ENCODE assay signal across 1 cellular context in genomic region chr6:12008366-12009179, GRCh38.
TF ChIP-seq lines count a peak whose summit lies in the region.

No MANE protein-coding gene starts in this region.

TF ChIP-seq in K562, 482 proteins besides CTCF, POLR2A, EP300 and RAD21 (continued from another document and continues in another):
- no peak for TF ChIP-seq ZNF277 (CRISPR knock-in tag; IDR thresholded peaks at IDR 0.05; ENCODE audit: borderline replicate concordance)
- TF ChIP-seq, protein P1, sequence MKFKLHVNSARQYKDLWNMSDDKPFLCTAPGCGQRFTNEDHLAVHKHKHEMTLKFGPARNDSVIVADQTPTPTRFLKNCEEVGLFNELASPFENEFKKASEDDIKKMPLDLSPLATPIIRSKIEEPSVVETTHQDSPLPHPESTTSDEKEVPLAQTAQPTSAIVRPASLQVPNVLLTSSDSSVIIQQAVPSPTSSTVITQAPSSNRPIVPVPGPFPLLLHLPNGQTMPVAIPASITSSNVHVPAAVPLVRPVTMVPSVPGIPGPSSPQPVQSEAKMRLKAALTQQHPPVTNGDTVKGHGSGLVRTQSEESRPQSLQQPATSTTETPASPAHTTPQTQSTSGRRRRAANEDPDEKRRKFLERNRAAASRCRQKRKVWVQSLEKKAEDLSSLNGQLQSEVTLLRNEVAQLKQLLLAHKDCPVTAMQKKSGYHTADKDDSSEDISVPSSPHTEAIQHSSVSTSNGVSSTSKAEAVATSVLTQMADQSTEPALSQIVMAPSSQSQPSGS (CRISPR knock-in tag; IDR thresholded peaks at IDR 0.05), result no peak
- no peak for TF ChIP-seq HIVEP1 (CRISPR knock-in tag; IDR thresholded peaks at IDR 0.05)
- TF ChIP-seq, protein P2, sequence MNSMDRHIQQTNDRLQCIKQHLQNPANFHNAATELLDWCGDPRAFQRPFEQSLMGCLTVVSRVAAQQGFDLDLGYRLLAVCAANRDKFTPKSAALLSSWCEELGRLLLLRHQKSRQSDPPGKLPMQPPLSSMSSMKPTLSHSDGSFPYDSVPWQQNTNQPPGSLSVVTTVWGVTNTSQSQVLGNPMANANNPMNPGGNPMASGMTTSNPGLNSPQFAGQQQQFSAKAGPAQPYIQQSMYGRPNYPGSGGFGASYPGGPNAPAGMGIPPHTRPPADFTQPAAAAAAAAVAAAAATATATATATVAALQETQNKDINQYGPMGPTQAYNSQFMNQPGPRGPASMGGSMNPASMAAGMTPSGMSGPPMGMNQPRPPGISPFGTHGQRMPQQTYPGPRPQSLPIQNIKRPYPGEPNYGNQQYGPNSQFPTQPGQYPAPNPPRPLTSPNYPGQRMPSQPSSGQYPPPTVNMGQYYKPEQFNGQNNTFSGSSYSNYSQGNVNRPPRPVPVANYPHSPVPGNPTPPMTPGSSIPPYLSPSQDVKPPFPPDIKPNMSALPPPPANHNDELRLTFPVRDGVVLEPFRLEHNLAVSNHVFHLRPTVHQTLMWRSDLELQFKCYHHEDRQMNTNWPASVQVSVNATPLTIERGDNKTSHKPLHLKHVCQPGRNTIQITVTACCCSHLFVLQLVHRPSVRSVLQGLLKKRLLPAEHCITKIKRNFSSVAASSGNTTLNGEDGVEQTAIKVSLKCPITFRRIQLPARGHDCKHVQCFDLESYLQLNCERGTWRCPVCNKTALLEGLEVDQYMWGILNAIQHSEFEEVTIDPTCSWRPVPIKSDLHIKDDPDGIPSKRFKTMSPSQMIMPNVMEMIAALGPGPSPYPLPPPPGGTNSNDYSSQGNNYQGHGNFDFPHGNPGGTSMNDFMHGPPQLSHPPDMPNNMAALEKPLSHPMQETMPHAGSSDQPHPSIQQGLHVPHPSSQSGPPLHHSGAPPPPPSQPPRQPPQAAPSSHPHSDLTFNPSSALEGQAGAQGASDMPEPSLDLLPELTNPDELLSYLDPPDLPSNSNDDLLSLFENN (IDR thresholded peaks at IDR 0.05; ENCODE audit: low read depth in 2 of 2, low read length in 2 of 2), result 0 out of 4 replicates have a peak, but pooled peaks of 1 of the 2 experiments have one; percentile 24
- no peak for TF ChIP-seq SREBF2 (CRISPR knock-in tag; IDR thresholded peaks at IDR 0.05)
- no peak for TF ChIP-seq CSDE1 (IDR thresholded peaks at IDR 0.05)
- no peak for TF ChIP-seq ARID4B (CRISPR knock-in tag; IDR thresholded peaks at IDR 0.05)
- TF ChIP-seq SMARCE1 (IDR thresholded peaks at IDR 0.05), result peak; percentile 76
- peak; percentile 90 to 94 for TF ChIP-seq MAZ (CRISPR knock-in tag; conservative IDR thresholded peaks at IDR 0.05 in 1 of 2, IDR thresholded peaks at IDR 0.05 in 1 of 2)
- TF ChIP-seq KDM1A (IDR thresholded peaks at IDR 0.05), result peak in 1 of 2 experiments; percentile 39; a peak in 1 of 4 replicates
- peak; percentile 29 to 63; a peak in 3 of 4 replicates for TF ChIP-seq MLLT1 (IDR thresholded peaks at IDR 0.05)
- no peak for TF ChIP-seq MTF1 (CRISPR knock-in tag; IDR thresholded peaks at IDR 0.05; ENCODE audit: borderline replicate concordance)
- TF ChIP-seq IFI16 (CRISPR knock-in tag; IDR thresholded peaks at IDR 0.05), result no peak
- TF ChIP-seq ZNF696 (CRISPR knock-in tag; conservative IDR thresholded peaks at IDR 0.05), result no peak
- TF ChIP-seq NFE2 (IDR thresholded peaks at IDR 0.05; ENCODE audit: low read depth), result no peak
- TF ChIP-seq HNRNPUL1 (IDR thresholded peaks at IDR 0.05; ENCODE audit: low read length), result no peak; the same call in 1 of the 2 replicates
- peak; percentile 62; the same call in 1 of the 2 replicates for TF ChIP-seq CC2D1A (IDR thresholded peaks at IDR 0.05)
- no peak for TF ChIP-seq SMAD2 (IDR thresholded peaks at IDR 0.05; ENCODE audit: low read depth, low read length)
- no peak for TF ChIP-seq MEIS2 (IDR thresholded peaks at IDR 0.05; ENCODE audit: partially characterized antibody)
- TF ChIP-seq, protein P3, sequence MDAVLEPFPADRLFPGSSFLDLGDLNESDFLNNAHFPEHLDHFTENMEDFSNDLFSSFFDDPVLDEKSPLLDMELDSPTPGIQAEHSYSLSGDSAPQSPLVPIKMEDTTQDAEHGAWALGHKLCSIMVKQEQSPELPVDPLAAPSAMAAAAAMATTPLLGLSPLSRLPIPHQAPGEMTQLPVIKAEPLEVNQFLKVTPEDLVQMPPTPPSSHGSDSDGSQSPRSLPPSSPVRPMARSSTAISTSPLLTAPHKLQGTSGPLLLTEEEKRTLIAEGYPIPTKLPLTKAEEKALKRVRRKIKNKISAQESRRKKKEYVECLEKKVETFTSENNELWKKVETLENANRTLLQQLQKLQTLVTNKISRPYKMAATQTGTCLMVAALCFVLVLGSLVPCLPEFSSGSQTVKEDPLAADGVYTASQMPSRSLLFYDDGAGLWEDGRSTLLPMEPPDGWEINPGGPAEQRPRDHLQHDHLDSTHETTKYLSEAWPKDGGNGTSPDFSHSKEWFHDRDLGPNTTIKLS (IDR thresholded peaks at IDR 0.05; ENCODE audit: borderline replicate concordance, low read depth), result no peak; the same call in 1 of the 2 replicates
- peak; percentile 52; the same call in 1 of the 2 replicates for TF ChIP-seq FOSL1 (tag; conservative IDR thresholded peaks at IDR 0.05)
- TF ChIP-seq ESRRA (IDR thresholded peaks at IDR 0.05; ENCODE audit: borderline replicate concordance, low read depth), result peak; percentile 15
- TF ChIP-seq ZNF253 (CRISPR knock-in tag; conservative IDR thresholded peaks at IDR 0.05), result no peak
- no peak for TF ChIP-seq ZNF778 (CRISPR knock-in tag; IDR thresholded peaks at IDR 0.05)
- TF ChIP-seq TSHZ1 (CRISPR knock-in tag; IDR thresholded peaks at IDR 0.05), result no peak
- TF ChIP-seq PYGO2 (tag; IDR thresholded peaks at IDR 0.05), result no peak
- no peak for TF ChIP-seq C11orf30 (IDR thresholded peaks at IDR 0.05; ENCODE audit: low read depth)
- peak; percentile 81; the same call in 1 of the 2 replicates for TF ChIP-seq GATAD2A (IDR thresholded peaks at IDR 0.05)
- TF ChIP-seq YY1 (IDR thresholded peaks at IDR 0.05; ENCODE audit: borderline replicate concordance in 1 of 3, control insufficient read depth in 1 of 3, extremely low read depth in 1 of 3, insufficient read depth in 3 of 3, insufficient read length in 1 of 3, insufficient replicate concordance in 2 of 3, low read depth in 1 of 3, low read length in 2 of 3), result peak in 2 of 3 experiments; percentile 50 to 79
- TF ChIP-seq KLF16 (IDR thresholded peaks at IDR 0.05), result no peak
- TF ChIP-seq ZNF324 (CRISPR knock-in tag; IDR thresholded peaks at IDR 0.05), result 0 out of 2 replicates have a peak, but pooled peaks have one; percentile 13
- no peak for TF ChIP-seq HSF4 (CRISPR knock-in tag; IDR thresholded peaks at IDR 0.05; ENCODE audit: borderline replicate concordance)
- TF ChIP-seq POLR2H (tag; IDR thresholded peaks at IDR 0.05; ENCODE audit: low read depth), result peak; percentile 93
- peak; percentile 54 for TF ChIP-seq NCOA1 (IDR thresholded peaks at IDR 0.05; ENCODE audit: low read depth)
- no peak for TF ChIP-seq ZNF668 (CRISPR knock-in tag; IDR thresholded peaks at IDR 0.05)
- TF ChIP-seq, protein P4, sequence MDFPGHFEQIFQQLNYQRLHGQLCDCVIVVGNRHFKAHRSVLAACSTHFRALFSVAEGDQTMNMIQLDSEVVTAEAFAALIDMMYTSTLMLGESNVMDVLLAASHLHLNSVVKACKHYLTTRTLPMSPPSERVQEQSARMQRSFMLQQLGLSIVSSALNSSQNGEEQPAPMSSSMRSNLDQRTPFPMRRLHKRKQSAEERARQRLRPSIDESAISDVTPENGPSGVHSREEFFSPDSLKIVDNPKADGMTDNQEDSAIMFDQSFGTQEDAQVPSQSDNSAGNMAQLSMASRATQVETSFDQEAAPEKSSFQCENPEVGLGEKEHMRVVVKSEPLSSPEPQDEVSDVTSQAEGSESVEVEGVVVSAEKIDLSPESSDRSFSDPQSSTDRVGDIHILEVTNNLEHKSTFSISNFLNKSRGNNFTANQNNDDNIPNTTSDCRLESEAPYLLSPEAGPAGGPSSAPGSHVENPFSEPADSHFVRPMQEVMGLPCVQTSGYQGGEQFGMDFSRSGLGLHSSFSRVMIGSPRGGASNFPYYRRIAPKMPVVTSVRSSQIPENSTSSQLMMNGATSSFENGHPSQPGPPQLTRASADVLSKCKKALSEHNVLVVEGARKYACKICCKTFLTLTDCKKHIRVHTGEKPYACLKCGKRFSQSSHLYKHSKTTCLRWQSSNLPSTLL (IDR thresholded peaks at IDR 0.05), result no peak
- TF ChIP-seq ZNF57 (CRISPR knock-in tag; IDR thresholded peaks at IDR 0.05), result no peak
- TF ChIP-seq TAF9B (IDR thresholded peaks at IDR 0.05; ENCODE audit: partially characterized antibody), result peak; percentile 76
- TF ChIP-seq, protein P5, sequence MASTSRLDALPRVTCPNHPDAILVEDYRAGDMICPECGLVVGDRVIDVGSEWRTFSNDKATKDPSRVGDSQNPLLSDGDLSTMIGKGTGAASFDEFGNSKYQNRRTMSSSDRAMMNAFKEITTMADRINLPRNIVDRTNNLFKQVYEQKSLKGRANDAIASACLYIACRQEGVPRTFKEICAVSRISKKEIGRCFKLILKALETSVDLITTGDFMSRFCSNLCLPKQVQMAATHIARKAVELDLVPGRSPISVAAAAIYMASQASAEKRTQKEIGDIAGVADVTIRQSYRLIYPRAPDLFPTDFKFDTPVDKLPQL (IDR thresholded peaks at IDR 0.05; ENCODE audit: extremely low read depth, insufficient read length), result peak; percentile 58
- TF ChIP-seq ELF4 (CRISPR knock-in tag; IDR thresholded peaks at IDR 0.05), result peak; percentile 33; the same call in 1 of the 2 replicates
- TF ChIP-seq ZBTB17 (CRISPR knock-in tag; IDR thresholded peaks at IDR 0.05), result 0 out of 2 replicates have a peak, but pooled peaks have one; percentile 66
- TF ChIP-seq HNRNPL (IDR thresholded peaks at IDR 0.05; ENCODE audit: low read depth, low read length), result no peak; the same call in 1 of the 2 replicates
